In genomic region chr4:54227261-54228063, GRCh38 we compare ENCODE assay signal across 8 cellular contexts. TPM values are rescaled to one million over a fixed set of nuclear protein-coding genes. Genes with fewer than 3 reads are reported as not detected.
DNase-seq lines count a peak whose midpoint lies in the region; ATAC-seq and TF ChIP-seq lines count a peak whose summit lies in the region.

No MANE protein-coding gene starts in this region.

- WGBS in endodermal cell (ENCODE audit: insufficient coverage in 1 of 2, insufficient read length in 1 of 2), 2 experiments: 0 to 1% methylated on average over 15 to 36 of the region's 36 CpGs

- no peaks in the 10 kb centered on the region for H3K9me3 ChIP-seq in endodermal cell (ENCODE audit: control insufficient read depth, low read length)
- H3K9me3 ChIP-seq in muscle layer of colon (ENCODE audit: low read length): no peaks in the 10 kb centered on the region

- peaks cover 93% of the 10 kb centered on the region for H3K27me3 Mint-ChIP-seq in endodermal cell (ENCODE audit: insufficient read depth)

- DNase-seq in A172 (ENCODE audit: low spot score) (peak; percentile 62), SHP77 treated with DMSO at 0.1 percent for 48 hours (lab: John Stamatoyannopoulos, UW) (peak; percentile 71), endodermal cell (peak; percentile 86), NCI-H187 (lab: John Stamatoyannopoulos, UW) (no peak)

- no peak overlapping the region for H3K27ac ChIP-seq in endodermal cell (ENCODE audit: low read depth, low read length)
- H3K27ac ChIP-seq in muscle layer of colon (ENCODE audit: low read depth, low read length): peak overlapping the region; percentile 26

- no peaks in the 10 kb centered on the region for H3K9me3 Mint-ChIP-seq in endodermal cell

- no peaks in the 10 kb centered on the region for H3K36me3 Mint-ChIP-seq in endodermal cell (ENCODE audit: low read depth)

- H3K4me3 ChIP-seq in endodermal cell (ENCODE audit: low read length) (peak overlapping the region; percentile 84), muscle layer of colon (ENCODE audit: low read depth in 1 of 2, low read length in 2 of 2) (peak overlapping the region; percentile 21 to 63)

- H3K4me1 ChIP-seq in endodermal cell (ENCODE audit: control insufficient read depth, insufficient read depth, low read length) (peaks cover 12% of the 10 kb centered on the region), muscle layer of colon (ENCODE audit: insufficient read depth, low read length) (peaks cover 31% of the 10 kb centered on the region)

- H3K36me3 ChIP-seq in endodermal cell (ENCODE audit: control insufficient read depth, insufficient read depth, low read length) (no peaks in the 10 kb centered on the region), muscle layer of colon (ENCODE audit: insufficient read depth, low read length) (no peaks in the 10 kb centered on the region)

- peaks cover 33% of the 10 kb centered on the region for H3K4me1 Mint-ChIP-seq in endodermal cell

- TF ChIP-seq CTCF in endodermal cell (conservative IDR thresholded peaks at IDR 0.05): no peak

- peak overlapping the region; percentile 68 for H3K4me3 Mint-ChIP-seq in endodermal cell

- peaks cover 100% of the 10 kb centered on the region for H3K27me3 ChIP-seq in endodermal cell (ENCODE audit: control insufficient read depth, insufficient read depth, low read length, poor library complexity, severe bottlenecking)
- H3K27me3 ChIP-seq in muscle layer of colon (ENCODE audit: control insufficient read depth in 1 of 2, insufficient read depth in 2 of 2, low read length in 2 of 2): peaks cover 71 to 77% of the 10 kb centered on the region in 2 donors

- H3K27ac Mint-ChIP-seq in endodermal cell: peak overlapping the region; percentile 61

- H3K9ac ChIP-seq in endodermal cell (ENCODE audit: extremely low read depth, low read length, poor library complexity, severe bottlenecking) (no peak overlapping the region), muscle layer of colon (ENCODE audit: low read length) (no peak overlapping the region)

- ATAC-seq in GM18907 (IDR thresholded peaks at IDR 0.05; ENCODE audit: unreplicated experiment) (peak; percentile 9), GM21737 (IDR thresholded peaks at IDR 0.05; ENCODE audit: unreplicated experiment) (no peak), GM18858 (IDR thresholded peaks at IDR 0.05; ENCODE audit: unreplicated experiment) (no peak)

RNA-seq across cellular contexts. Expression of gene PDGFRA, which starts 1.6 kb away (rescaled TPM):
- total RNA-seq in A172 (2014; rRNA removed; shearing (Covaris generic)): 0.05 and 0.10 TPM in 2 replicates
- 10 to 100 TPM in 1 of 2 donors, 1 to 10 TPM in 1; 7.8 to 10.7 TPM for total RNA-seq in endodermal cell
- polyA plus RNA-seq in endodermal cell (2013, experiment 1 of 2): 9.9 TPM
- 8.4 TPM for polyA plus RNA-seq in endodermal cell (2013, experiment 2 of 2)

Comparison
In these comparisons a context has a peak if more than half of its experiments do, and no peak if none do; other contexts are left out.
1. DNase-seq: peak in A172 (single experiment), SHP77 treated with DMSO at 0.1 percent for 48 hours (single experiment) and endodermal cell (single experiment); none in NCI-H187 (0 of 2).